In the genomic region with DNA sequence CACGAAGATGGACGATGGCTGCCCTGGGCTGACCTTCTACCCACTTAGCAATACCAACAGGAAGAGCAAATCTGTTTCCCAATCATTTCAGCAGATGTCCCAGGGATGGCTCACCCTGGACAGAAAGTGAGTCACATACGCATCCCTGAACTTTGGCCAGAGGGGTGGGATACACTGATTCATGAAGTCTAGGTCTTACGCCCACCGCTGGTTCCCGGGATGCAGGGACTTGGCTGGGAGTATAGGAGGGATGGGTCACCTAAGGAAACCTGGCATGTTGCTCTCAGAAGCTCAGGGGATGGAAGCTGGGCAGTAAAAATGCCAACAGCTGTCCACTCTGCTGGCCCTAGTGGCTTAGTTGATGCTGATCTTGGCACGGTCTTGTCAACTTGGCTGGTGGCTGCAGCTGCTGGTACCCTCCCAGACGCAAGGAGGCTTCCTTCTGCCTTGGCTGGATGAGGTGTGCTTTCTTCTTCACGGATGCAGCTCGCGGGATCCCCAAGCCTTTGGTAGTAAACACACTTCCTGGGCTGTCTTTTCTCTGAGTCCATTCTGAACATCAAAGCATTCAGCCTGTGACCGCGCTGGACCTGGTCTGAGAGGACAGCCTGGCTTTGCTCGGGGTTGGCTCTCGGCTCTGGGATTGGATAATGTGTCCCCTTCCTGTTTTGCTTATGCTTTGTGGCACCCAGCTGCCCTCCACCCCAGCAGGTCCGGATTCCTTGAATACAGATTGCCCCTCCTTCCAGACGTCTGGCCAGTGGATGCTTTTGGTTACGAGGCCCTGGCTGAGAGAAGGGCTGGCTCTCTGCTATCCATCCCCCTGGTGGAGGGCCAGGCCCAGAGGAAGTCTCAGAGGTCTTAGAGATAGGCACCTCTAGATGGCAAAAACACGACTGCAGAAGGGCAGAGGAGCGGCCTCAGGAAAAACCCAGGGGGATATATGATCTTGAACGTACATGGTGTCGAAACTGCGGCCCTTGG, we compare ENCODE assay signal across 11 cellular contexts.
DNase-seq lines count a peak whose midpoint lies in the region; ATAC-seq and TF ChIP-seq lines count a peak whose summit lies in the region.
"Had no signal": no experiment of that assay in that cellular context is flagged by ENCODE, and none has a peak within 500 bp of the region (broad histone marks: within the 10 kb centered on the region; RNA-seq: fewer than 3 reads in every experiment).

No MANE protein-coding gene starts in this region.

- no peak overlapping the region for H3K4me3 ChIP-seq in choroid plexus epithelial cell (ENCODE audit: low read depth, low read length)
- H3K4me3 ChIP-seq: PC-9, spleen had no signal

- TF ChIP-seq CTCF in AG09319 (IDR thresholded peaks at IDR 0.05; ENCODE audit: low read depth, low read length) (peak; percentile 11), choroid plexus epithelial cell (conservative IDR thresholded peaks at IDR 0.05; ENCODE audit: low read depth, low read length) (peak; percentile 24)

- DNase-seq in AG09319 (ENCODE audit: extremely low read depth, low read depth) = peak; percentile 39
- peak; percentile 87 for DNase-seq in HS-5 (ENCODE audit: low read depth)
- peak; percentile 39 for DNase-seq in choroid plexus epithelial cell (ENCODE audit: low read depth)
- peak; percentile 57 for DNase-seq in myocyte (ENCODE audit: low read depth)
- DNase-seq in amniotic stem cell (lab: John Stamatoyannopoulos, UW) = no peak
- DNase-seq in cerebellar nuclear complex (lab: John Stamatoyannopoulos, UW) = no peak
- DNase-seq in left ventricle myocardium superior = no peak
- DNase-seq: NCI-H187 treated with DMSO at 0.1 percent for 48 hours, spleen had no signal

- intact Hi-C loops in left ventricle myocardium superior (cut with micrococcal nuclease) = no loop called here

- ATAC-seq in GM18498 (IDR thresholded peaks at IDR 0.05; ENCODE audit: unreplicated experiment) = no peak
- no peak for ATAC-seq in left ventricle myocardium superior

Comparison
In these comparisons a context has a peak if more than half of its experiments do, and no peak if none do; other contexts are left out.
1. DNase-seq: peak in AG09319 (single experiment), HS-5 (single experiment), choroid plexus epithelial cell (single experiment) and myocyte (single experiment); none in amniotic stem cell (single experiment), cerebellar nuclear complex (0 of 2) and left ventricle myocardium superior (single experiment).